ENCODE assay signal across 8 cellular contexts in genomic region chr11:112163875-112164521, GRCh38. TPM values are rescaled to one million over a fixed set of nuclear protein-coding genes. Genes with fewer than 3 reads are reported as not detected.
DNase-seq lines count a peak whose midpoint lies in the region; ATAC-seq, FAIRE-seq and TF ChIP-seq lines count a peak whose summit lies in the region.

IL18 (minus strand) TSS chr11:112164094; CDS start chr11:112155053, 9,041 bp downstream.

- no peaks in the 10 kb centered on the region for H3K36me3 ChIP-seq in WERI-Rb-1

- peak; percentile 98 to 100 for ATAC-seq in A549
- no peak for ATAC-seq in GM18861 (IDR thresholded peaks at IDR 0.05; ENCODE audit: unreplicated experiment)

- peak within 1 kb of the TSS; percentile 80 for H3K4me3 ChIP-seq in A549
- peak within 1 kb of the TSS; percentile 36 for H3K4me3 ChIP-seq in mononuclear cell (ENCODE audit: low read length)
- no peak within 1 kb of the TSS for H3K4me3 ChIP-seq in WERI-Rb-1 (ENCODE audit: low read depth, low read length)

- FAIRE-seq in A549 (lab: Jason Lieb, UNC), result no peak

- TF ChIP-seq CTCF in A549 (IDR thresholded peaks at IDR 0.05) (no peak), WERI-Rb-1 (IDR thresholded peaks at IDR 0.05; ENCODE audit: low read depth, low read length) (no peak)

- WGBS in A549 (ENCODE audit: missing lambda C conversion rate), result 3% methylated on average over 11 of the region's 12 CpGs

- peak; percentile 57 for TF ChIP-seq POLR2A in A549 (IDR thresholded peaks at IDR 0.05; ENCODE audit: low read length)

- POLR2A ChIA-PET in A549 (lab: Yijun Ruan, JAX), result interaction anchor here (0.9 to 1.8 kb wide), 3 partner anchors 8 to 18 kb away, joined by 3 to 5 read pairs (median 4); partner anchors contain the start of gene BCO2

- H3K4me1 ChIP-seq in A549 (peaks cover 59% of the 10 kb centered on the region), mononuclear cell (ENCODE audit: insufficient read depth, low read length) (peaks cover 47% of the 10 kb centered on the region)

- H3K27ac ChIP-seq in A549, result peak within 1 kb of the TSS; percentile 82 to 85
- H3K27ac ChIP-seq in WERI-Rb-1, result no peak within 1 kb of the TSS

- CTCF ChIA-PET in A549 (lab: Yijun Ruan, JAX), result interaction anchor here (0.6 to 1.4 kb wide), 3 partner anchors 8 to 63 kb away, joined by 4 read pairs; partner anchors contain the start of gene BCO2

- no peak for TF ChIP-seq EP300 in A549 (IDR thresholded peaks at IDR 0.05)

- TF ChIP-seq RAD21 in A549 (conservative IDR thresholded peaks at IDR 0.05 in 1 of 2, IDR thresholded peaks at IDR 0.05 in 1 of 2), result no peak

- peak within 1 kb of the TSS; percentile 86 for H3K4me2 ChIP-seq in A549

- H3K27me3 ChIP-seq in mononuclear cell (ENCODE audit: insufficient read depth, low read length), result no peaks in the 10 kb centered on the region
- no peaks in the 10 kb centered on the region for H3K27me3 ChIP-seq in WERI-Rb-1 (ENCODE audit: insufficient read depth, low read depth, severe bottlenecking)

- no peaks in the 10 kb centered on the region for H3K9me3 ChIP-seq in A549
- H3K9me3 ChIP-seq in mononuclear cell (ENCODE audit: low read depth, low read length), result no peaks in the 10 kb centered on the region
- H3K9me3 ChIP-seq in WERI-Rb-1 (ENCODE audit: severe bottlenecking), result no peaks in the 10 kb centered on the region

- peak; percentile 78 to 88 for DNase-seq in A549 (ENCODE audit: low read depth in 1 of 2, low spot score in 1 of 2)
- peak; percentile 18 for DNase-seq in NCI-H2227 (lab: John Stamatoyannopoulos, UW; ENCODE audit: unreplicated experiment)
- DNase-seq in ecto neural progenitor cell (ENCODE audit: low spot score), result peak; percentile 48
- no peak for DNase-seq in NCI-H2081 treated with DMSO at 0.1 percent for 48 hours (lab: John Stamatoyannopoulos, UW)
- DNase-seq in activated CD4-positive, CD25-positive, alpha-beta regulatory T cell (lab: John Stamatoyannopoulos, UW), result no peak
- DNase-seq in WERI-Rb-1, result no peak

TF ChIP-seq in A549, 52 proteins besides CTCF, POLR2A, EP300 and RAD21:
- TF ChIP-seq HDAC2 (IDR thresholded peaks at IDR 0.05) (no peak), HOXB13 (CRISPR knock-in tag; IDR thresholded peaks at IDR 0.05; ENCODE audit: low read depth) (no peak), CHD2 (IDR thresholded peaks at IDR 0.05; ENCODE audit: low read length, partially characterized antibody) (no peak), TFCP2L1 (CRISPR knock-in tag; IDR thresholded peaks at IDR 0.05) (no peak), HOXB5 (CRISPR knock-in tag; IDR thresholded peaks at IDR 0.05) (no peak), JUN (IDR thresholded peaks at IDR 0.05) (peak in 1 of 2 experiments; percentile 41; a peak in 1 of 5 replicates), ESRRA (IDR thresholded peaks at IDR 0.05; ENCODE audit: borderline replicate concordance, low read length) (no peak), RFX5 (IDR thresholded peaks at IDR 0.05) (no peak), MAFK (IDR thresholded peaks at IDR 0.05; ENCODE audit: partially characterized antibody) (peak; percentile 22), ZFP36 (IDR thresholded peaks at IDR 0.05; ENCODE audit: borderline replicate concordance, partially characterized antibody) (no peak)

RNA-seq across cellular contexts. Expression of gene IL18, which starts in this region (rescaled TPM):
- 87.1 and 95.5 TPM in 2 replicates for polyA plus RNA-seq in A549 (2011; rRNA removed)
- 35.4 and 37.2 TPM in 2 replicates for polyA plus RNA-seq in A549 (2012; cell fraction: cytosol; rRNA removed)
- polyA plus RNA-seq in A549 (2012; cell fraction: nucleus; rRNA removed), result 10.9 and 18.7 TPM in 2 replicates
- polyA plus RNA-seq in A549 (2017; fragmentation: RNase III; extraction: RNeasy Plus Mini Kit Qiagen cat#74134 plus additional on column Dnase treatment), result 114 to 122 TPM (median 119 TPM) in 3 replicates
- 22.6 and 26.6 TPM in 2 replicates for polyA minus RNA-seq in A549 (2011; rRNA and poly(A)+ RNA removed)
- 13.0 TPM for total RNA-seq in mononuclear cell

Comparison
In these comparisons a context has a peak if more than half of its experiments do, and no peak if none do; other contexts are left out.
1. DNase-seq: peak in A549 (2 of 2), NCI-H2227 (single experiment) and ecto neural progenitor cell (single experiment); none in NCI-H2081 treated with DMSO at 0.1 percent for 48 hours (single experiment), activated CD4-positive, CD25-positive, alpha-beta regulatory T cell (0 of 4) and WERI-Rb-1 (single experiment).